Comparison of ENCODE assay signal across 10 cellular contexts in the genomic region with DNA sequence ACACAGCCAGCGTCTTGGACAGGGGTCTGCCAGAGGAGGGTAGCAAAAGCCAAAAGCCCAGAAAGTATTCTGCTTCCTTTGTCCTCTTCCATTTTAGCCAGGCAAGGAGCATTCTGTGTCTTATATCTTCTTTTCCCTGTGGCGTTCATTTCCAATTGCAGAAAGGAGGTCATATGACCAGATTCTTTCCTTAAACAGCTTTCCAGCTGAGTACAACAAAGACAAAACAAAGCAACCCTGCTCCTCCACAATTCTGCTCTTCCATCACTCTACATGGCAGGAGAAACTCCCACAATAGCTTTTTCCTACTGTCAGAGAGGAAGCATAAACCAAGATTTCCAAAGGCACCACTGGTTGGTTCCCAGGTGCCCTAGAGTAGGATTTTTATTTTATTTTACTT. TPM values are rescaled to one million over a fixed set of nuclear protein-coding genes. Genes with fewer than 3 reads are reported as not detected.
A peak's percentile ranks its signal among the peaks of the same experiment; 100 is the strongest.
DNase-seq lines count a peak whose midpoint lies in the region; ATAC-seq and TF ChIP-seq lines count a peak whose summit lies in the region.
"Had no signal": no experiment of that assay in that cellular context is flagged by ENCODE, and none has a peak within 500 bp of the region (broad histone marks: within the 10 kb centered on the region; RNA-seq: fewer than 3 reads in every experiment).

No MANE protein-coding gene starts in this region.

- H4K20me1 ChIP-seq in osteoblast (ENCODE audit: insufficient read depth, low read length), result no peaks in the 10 kb centered on the region

- H3K4me1 ChIP-seq in CD8-positive, alpha-beta memory T cell (ENCODE audit: insufficient read depth, low read length), result peaks cover 38% of the 10 kb centered on the region
- peaks cover 42% of the 10 kb centered on the region for H3K4me1 ChIP-seq in osteoblast (ENCODE audit: insufficient read depth, low read length)

- CTCF ChIA-PET in CD8-positive, alpha-beta memory T cell (lab: Charles Lee), result interaction anchor here (1.0 to 1.8 kb wide), 4 partner anchors 9 to 49 kb away, joined by 3 to 11 read pairs (median 4); a partner anchor contains a TSS
- CTCF ChIA-PET in WTC11 (lab: Charles Lee), result interaction anchor here (0.5 to 1.9 kb wide), 4 partner anchors 48 to 371 kb away, joined by 4 to 9 read pairs (median 4); no protein-coding TSS in a partner anchor

- H3K36me3 Mint-ChIP-seq in CD8-positive, alpha-beta memory T cell, result peaks cover 0 to 13% (median 0%) of the 10 kb centered on the region in 3 donors
- H3K36me3 Mint-ChIP-seq in WTC11, result peaks cover 32% of the 10 kb centered on the region

- H3K27ac ChIP-seq in CD8-positive, alpha-beta memory T cell (ENCODE audit: low read depth, low read length), result no peak overlapping the region
- H3K27ac ChIP-seq in osteoblast (ENCODE audit: low read depth, low read length), result peak overlapping the region; percentile 47

- no peak overlapping the region for H3K4me2 ChIP-seq in osteoblast (ENCODE audit: insufficient read depth, low read length)

- peak overlapping the region; percentile 83 to 100 (median 98) for H3K27ac Mint-ChIP-seq in CD8-positive, alpha-beta memory T cell
- peak overlapping the region; percentile 90 for H3K27ac Mint-ChIP-seq in WTC11

- H3K9me3 ChIP-seq in CD8-positive, alpha-beta memory T cell (ENCODE audit: low read length), result no peaks in the 10 kb centered on the region
- H3K9me3 ChIP-seq in osteoblast (ENCODE audit: low read depth, low read length), result no peaks in the 10 kb centered on the region

- no peak overlapping the region for H3K4me3 ChIP-seq in CD8-positive, alpha-beta memory T cell (ENCODE audit: low read length)
- H3K4me3 ChIP-seq in osteoblast (ENCODE audit: insufficient read depth, low read length), result no peak overlapping the region

- peaks cover 3% of the 10 kb centered on the region for H3K79me2 ChIP-seq in osteoblast (ENCODE audit: insufficient read depth, low read length)

- no peak for DNase-seq in CD8-positive, alpha-beta memory T cell
- DNase-seq in WTC11 (ENCODE audit: low spot score) (no peak), fibroblast of gingiva (ENCODE audit: low read depth) (peak; percentile 30), osteoblast (ENCODE audit: insufficient read length, low spot score, missing footprints) (no peak), NCI-H2171 treated with DMSO at 0.1 percent for 48 hours (lab: John Stamatoyannopoulos, UW) (no peak)
- DNase-seq: activated CD8-positive, alpha-beta memory T cell treated with anti-CD3 and anti-CD28 coated beads for 24 hours; stimulated activated naive CD4-positive, alpha-beta T cell treated with Interleukin-2 at 50 U/mL for 16 hours had no signal

- no peaks in the 10 kb centered on the region for H3K36me3 ChIP-seq in CD8-positive, alpha-beta memory T cell (ENCODE audit: insufficient read depth, low read length)
- no peaks in the 10 kb centered on the region for H3K36me3 ChIP-seq in osteoblast (ENCODE audit: insufficient read depth, low read length)

- TF ChIP-seq CTCF in WTC11 (IDR thresholded peaks at IDR 0.05) (no peak), osteoblast (IDR thresholded peaks at IDR 0.05; ENCODE audit: extremely low read depth, low read depth, low read length) (no peak)

- peaks cover 31 to 51% (median 33%) of the 10 kb centered on the region in 3 donors for H3K4me1 Mint-ChIP-seq in CD8-positive, alpha-beta memory T cell
- peaks cover 33% of the 10 kb centered on the region for H3K4me1 Mint-ChIP-seq in WTC11

- POLR2A ChIA-PET in CD8-positive, alpha-beta memory T cell (lab: Charles Lee), result no interaction called here
- POLR2A ChIA-PET in WTC11 (lab: Charles Lee), result interaction anchor here (1.9 kb wide), 1 partner anchor 30 kb away, joined by 8 read pairs; a partner anchor contains a TSS

- H3K27me3 Mint-ChIP-seq in CD8-positive, alpha-beta memory T cell, result no peaks in the 10 kb centered on the region
- no peaks in the 10 kb centered on the region; the same call in 1 of the 2 replicates for H3K27me3 Mint-ChIP-seq in WTC11 (ENCODE audit: low read depth)

- no peak overlapping the region for H2AFZ ChIP-seq in osteoblast (ENCODE audit: low read length)

- ATAC-seq in WTC11, result peak; percentile 7; the same call in 1 of the 2 replicates
- ATAC-seq in HG03196 (IDR thresholded peaks at IDR 0.05; ENCODE audit: unreplicated experiment), result no peak
- ATAC-seq in GM18868 (IDR thresholded peaks at IDR 0.05; ENCODE audit: unreplicated experiment), result no peak
- no peak for ATAC-seq in GM18498 (IDR thresholded peaks at IDR 0.05; ENCODE audit: unreplicated experiment)

- no peaks in the 10 kb centered on the region for H3K27me3 ChIP-seq in CD8-positive, alpha-beta memory T cell (ENCODE audit: insufficient read depth, low read length, poor library complexity, severe bottlenecking)
- H3K27me3 ChIP-seq in osteoblast (ENCODE audit: insufficient read depth, low read length), result no peaks in the 10 kb centered on the region

- no peak overlapping the region for H3K4me3 Mint-ChIP-seq in CD8-positive, alpha-beta memory T cell
- no peak overlapping the region for H3K4me3 Mint-ChIP-seq in WTC11

- no peaks in the 10 kb centered on the region for H3K9me3 Mint-ChIP-seq in CD8-positive, alpha-beta memory T cell
- H3K9me3 Mint-ChIP-seq in WTC11, result no peaks in the 10 kb centered on the region

TF ChIP-seq in WTC11, 78 proteins besides CTCF, POLR2A, EP300 and RAD21 (continues in another document):
- TF ChIP-seq CREB1 (CRISPR knock-in tag; IDR thresholded peaks at IDR 0.05) (no peak), GRHL2 (CRISPR knock-in tag; IDR thresholded peaks at IDR 0.05; ENCODE audit: insufficient replicate concordance, severe bottlenecking) (no peak), ELF4 (CRISPR knock-in tag; IDR thresholded peaks at IDR 0.05; ENCODE audit: low read depth) (no peak), IRF2 (CRISPR knock-in tag; IDR thresholded peaks at IDR 0.05; ENCODE audit: borderline replicate concordance, low read depth) (no peak), CBFB (CRISPR knock-in tag; IDR thresholded peaks at IDR 0.05; ENCODE audit: low read depth) (no peak)
- TF ChIP-seq, protein P1, sequence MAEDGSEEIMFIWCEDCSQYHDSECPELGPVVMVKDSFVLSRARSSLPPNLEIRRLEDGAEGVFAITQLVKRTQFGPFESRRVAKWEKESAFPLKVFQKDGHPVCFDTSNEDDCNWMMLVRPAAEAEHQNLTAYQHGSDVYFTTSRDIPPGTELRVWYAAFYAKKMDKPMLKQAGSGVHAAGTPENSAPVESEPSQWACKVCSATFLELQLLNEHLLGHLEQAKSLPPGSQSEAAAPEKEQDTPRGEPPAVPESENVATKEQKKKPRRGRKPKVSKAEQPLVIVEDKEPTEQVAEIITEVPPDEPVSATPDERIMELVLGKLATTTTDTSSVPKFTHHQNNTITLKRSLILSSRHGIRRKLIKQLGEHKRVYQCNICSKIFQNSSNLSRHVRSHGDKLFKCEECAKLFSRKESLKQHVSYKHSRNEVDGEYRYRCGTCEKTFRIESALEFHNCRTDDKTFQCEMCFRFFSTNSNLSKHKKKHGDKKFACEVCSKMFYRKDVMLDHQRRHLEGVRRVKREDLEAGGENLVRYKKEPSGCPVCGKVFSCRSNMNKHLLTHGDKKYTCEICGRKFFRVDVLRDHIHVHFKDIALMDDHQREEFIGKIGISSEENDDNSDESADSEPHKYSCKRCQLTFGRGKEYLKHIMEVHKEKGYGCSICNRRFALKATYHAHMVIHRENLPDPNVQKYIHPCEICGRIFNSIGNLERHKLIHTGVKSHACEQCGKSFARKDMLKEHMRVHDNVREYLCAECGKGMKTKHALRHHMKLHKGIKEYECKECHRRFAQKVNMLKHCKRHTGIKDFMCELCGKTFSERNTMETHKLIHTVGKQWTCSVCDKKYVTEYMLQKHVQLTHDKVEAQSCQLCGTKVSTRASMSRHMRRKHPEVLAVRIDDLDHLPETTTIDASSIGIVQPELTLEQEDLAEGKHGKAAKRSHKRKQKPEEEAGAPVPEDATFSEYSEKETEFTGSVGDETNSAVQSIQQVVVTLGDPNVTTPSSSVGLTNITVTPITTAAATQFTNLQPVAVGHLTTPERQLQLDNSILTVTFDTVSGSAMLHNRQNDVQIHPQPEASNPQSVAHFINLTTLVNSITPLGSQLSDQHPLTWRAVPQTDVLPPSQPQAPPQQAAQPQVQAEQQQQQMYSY (CRISPR knock-in tag; IDR thresholded peaks at IDR 0.05), result no peak
- TF ChIP-seq, protein P2, sequence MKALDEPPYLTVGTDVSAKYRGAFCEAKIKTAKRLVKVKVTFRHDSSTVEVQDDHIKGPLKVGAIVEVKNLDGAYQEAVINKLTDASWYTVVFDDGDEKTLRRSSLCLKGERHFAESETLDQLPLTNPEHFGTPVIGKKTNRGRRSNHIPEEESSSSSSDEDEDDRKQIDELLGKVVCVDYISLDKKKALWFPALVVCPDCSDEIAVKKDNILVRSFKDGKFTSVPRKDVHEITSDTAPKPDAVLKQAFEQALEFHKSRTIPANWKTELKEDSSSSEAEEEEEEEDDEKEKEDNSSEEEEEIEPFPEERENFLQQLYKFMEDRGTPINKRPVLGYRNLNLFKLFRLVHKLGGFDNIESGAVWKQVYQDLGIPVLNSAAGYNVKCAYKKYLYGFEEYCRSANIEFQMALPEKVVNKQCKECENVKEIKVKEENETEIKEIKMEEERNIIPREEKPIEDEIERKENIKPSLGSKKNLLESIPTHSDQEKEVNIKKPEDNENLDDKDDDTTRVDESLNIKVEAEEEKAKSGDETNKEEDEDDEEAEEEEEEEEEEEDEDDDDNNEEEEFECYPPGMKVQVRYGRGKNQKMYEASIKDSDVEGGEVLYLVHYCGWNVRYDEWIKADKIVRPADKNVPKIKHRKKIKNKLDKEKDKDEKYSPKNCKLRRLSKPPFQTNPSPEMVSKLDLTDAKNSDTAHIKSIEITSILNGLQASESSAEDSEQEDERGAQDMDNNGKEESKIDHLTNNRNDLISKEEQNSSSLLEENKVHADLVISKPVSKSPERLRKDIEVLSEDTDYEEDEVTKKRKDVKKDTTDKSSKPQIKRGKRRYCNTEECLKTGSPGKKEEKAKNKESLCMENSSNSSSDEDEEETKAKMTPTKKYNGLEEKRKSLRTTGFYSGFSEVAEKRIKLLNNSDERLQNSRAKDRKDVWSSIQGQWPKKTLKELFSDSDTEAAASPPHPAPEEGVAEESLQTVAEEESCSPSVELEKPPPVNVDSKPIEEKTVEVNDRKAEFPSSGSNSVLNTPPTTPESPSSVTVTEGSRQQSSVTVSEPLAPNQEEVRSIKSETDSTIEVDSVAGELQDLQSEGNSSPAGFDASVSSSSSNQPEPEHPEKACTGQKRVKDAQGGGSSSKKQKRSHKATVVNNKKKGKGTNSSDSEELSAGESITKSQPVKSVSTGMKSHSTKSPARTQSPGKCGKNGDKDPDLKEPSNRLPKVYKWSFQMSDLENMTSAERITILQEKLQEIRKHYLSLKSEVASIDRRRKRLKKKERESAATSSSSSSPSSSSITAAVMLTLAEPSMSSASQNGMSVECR (CRISPR knock-in tag; IDR thresholded peaks at IDR 0.05; ENCODE audit: borderline replicate concordance), result no peak

RNA-seq across cellular contexts. Expression of a gene that starts 19.7 kb away (rescaled TPM):
- 100 to 1,000 TPM; 249 to 252 TPM for total RNA-seq in CD8-positive, alpha-beta memory T cell
- polyA plus RNA-seq in CD8-positive, alpha-beta memory T cell, result 72.5 TPM
- total RNA-seq in WTC11 (2021) (219 to 254 TPM (median 224 TPM) in 3 replicates), osteoblast (63.1 and 66.6 TPM in 2 replicates)

RNA-seq across cellular contexts. Expression of a gene that starts 30.3 kb away (rescaled TPM):
- total RNA-seq in CD8-positive, alpha-beta memory T cell, result 100 to 1,000 TPM; 211 to 216 TPM
- 168 TPM for polyA plus RNA-seq in CD8-positive, alpha-beta memory T cell
- total RNA-seq in WTC11 (2021), result 191 to 212 TPM (median 204 TPM) in 3 replicates
- total RNA-seq in osteoblast, result 168 and 176 TPM in 2 replicates
